Comparison of ENCODE assay signal across 16 cellular contexts in the genomic region with DNA sequence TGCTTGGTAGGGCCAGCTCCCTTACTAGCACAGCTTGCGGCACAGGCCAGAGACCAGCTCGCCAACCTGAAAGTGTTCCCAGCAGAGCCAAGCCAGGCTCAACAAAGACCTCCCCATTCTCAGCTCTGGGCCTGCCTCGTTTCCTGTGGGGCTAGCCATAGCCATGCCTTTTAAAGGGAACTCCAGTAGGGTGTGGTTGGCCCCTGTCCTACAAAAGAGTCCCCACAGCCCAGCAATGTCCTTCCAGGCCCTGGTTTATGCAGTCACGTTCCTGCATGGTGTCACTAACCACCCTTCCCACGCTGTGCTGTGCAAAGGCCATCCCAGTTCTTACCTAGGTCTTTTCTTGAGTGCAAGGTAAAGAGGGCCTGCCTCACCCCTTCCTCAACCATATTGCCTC.
"Had no signal": no experiment of that assay in that cellular context is flagged by ENCODE, and none has a peak within 500 bp of the region (broad histone marks: within the 10 kb centered on the region; RNA-seq: fewer than 3 reads in every experiment).

No MANE protein-coding gene starts in this region.

- DNase-seq: activated CD4-positive, alpha-beta T cell treated with anti-CD3 and anti-CD28 coated beads, Interleukin-2, amount 50 U/mL, for 1 hour; activated CD8-positive, alpha-beta T cell treated with anti-CD3 and anti-CD28 coated beads for 36 hours; activated gamma-delta T cell; activated naive CD4-positive, alpha-beta T cell treated with anti-CD3 and anti-CD28 coated beads, Interleukin-2, amount 50 U/mL, for 16 hours; activated T-cell treated with anti-CD3 and anti-CD28 coated beads, Interleukin-2, amount 50 U/mL, for 1 hour; amniotic stem cell; caudate nucleus; naive B cell; nucleus accumbens; right cardiac atrium; stimulated activated naive CD4-positive, alpha-beta T cell; T-helper 2 cell had no signal

- H3K4me1 ChIP-seq: tibial artery had no signal

- FAIRE-seq: frontal cortex had no signal

- H3K36me3 ChIP-seq: suprapubic skin, tibial artery had no signal

- H3K4me3 ChIP-seq: suprapubic skin, tibial artery had no signal

- ATAC-seq: activated CD8-positive, alpha-beta T cell treated with anti-CD3 and anti-CD28 coated beads for 36 hours; right cardiac atrium; WTC11 had no signal

- H3K9me3 ChIP-seq: suprapubic skin, tibial artery had no signal

- H3K27ac ChIP-seq: suprapubic skin, tibial artery had no signal
